In genomic region chr6:119678961-119679360, GRCh38 we compare ENCODE assay signal across 3 cellular contexts.
"Had no signal": no experiment of that assay in that cellular context is flagged by ENCODE, and none has a peak within 500 bp of the region (broad histone marks: within the 10 kb centered on the region; RNA-seq: fewer than 3 reads in every experiment).

No MANE protein-coding gene starts in this region.

- DNase-seq: GDM1, GF-D8 had no signal

- H3K4me3 ChIP-seq: GM12878 had no signal
